Comparison of ENCODE assay signal across 26 cellular contexts in genomic region chr2:81403508-81403907, GRCh38.
"Had no signal": no experiment of that assay in that cellular context is flagged by ENCODE, and none has a peak within 500 bp of the region (broad histone marks: within the 10 kb centered on the region; RNA-seq: fewer than 3 reads in every experiment).

No MANE protein-coding gene starts in this region.

- ATAC-seq: esophagus mucosa, gastrocnemius medialis, heart right ventricle, left cardiac atrium, left lung, left ventricle myocardium superior, lower lobe of right lung, mucosa of descending colon had no signal

- H3K4me3 ChIP-seq: colonic mucosa, esophagus squamous epithelium, gastrocnemius medialis, heart right ventricle, left lung, lower lobe of right lung, mucosa of descending colon had no signal

- H3K27ac ChIP-seq: colonic mucosa, epithelial cell of prostate, esophagus squamous epithelium, gastrocnemius medialis, heart right ventricle, left lung, lower lobe of right lung had no signal

- H3K4me1 Mint-ChIP-seq: mesothelial cell of epicardium, naive B cell had no signal

- H3K9me3 Mint-ChIP-seq: mesothelial cell of epicardium had no signal

- H3K4me1 ChIP-seq: colonic mucosa, esophagus squamous epithelium, gastrocnemius medialis, heart right ventricle, left lung, lower lobe of right lung had no signal

- H3K27me3 ChIP-seq: colonic mucosa, esophagus squamous epithelium, gastrocnemius medialis, heart right ventricle, left lung had no signal

- H3K36me3 Mint-ChIP-seq: mesothelial cell of epicardium, naive B cell had no signal

- H3K27ac Mint-ChIP-seq: dendritic cell treated with granulocyte-macrophage colony-stimulating factor and Interleukin-4, amounts not matched to agents 40 ng/mL and 50 ng/mL, for 4 days; mesothelial cell of epicardium; naive B cell had no signal

- H3K9me3 ChIP-seq: colonic mucosa, gastrocnemius medialis, left lung, lower lobe of right lung, mucosa of descending colon had no signal

- FAIRE-seq: endometrium, islet of Langerhans, keratinocyte had no signal

- H3K36me3 ChIP-seq: colonic mucosa, esophagus squamous epithelium, gastrocnemius medialis, heart right ventricle, left lung, lower lobe of right lung had no signal

- DNase-seq: colonic mucosa; cortex of kidney; effector memory CD4-positive, alpha-beta T cell; erythroblast; esophagus squamous epithelium; foreskin fibroblast; foreskin melanocyte; gastrocnemius medialis; glutamatergic neuron; head of caudate nucleus; heart right ventricle; hippocampal formation; left cardiac atrium; left lung; left ventricle myocardium superior; lower lobe of right lung; mesenchymal stem cell; mucosa of descending colon; naive B cell had no signal

- H3K27me3 Mint-ChIP-seq: dendritic cell treated with granulocyte-macrophage colony-stimulating factor and Interleukin-4, amounts not matched to agents 40 ng/mL and 50 ng/mL, for 4 days; naive B cell had no signal

- H3K4me3 Mint-ChIP-seq: dendritic cell treated with granulocyte-macrophage colony-stimulating factor and Interleukin-4, amounts not matched to agents 40 ng/mL and 50 ng/mL, for 4 days; mesothelial cell of epicardium; naive B cell had no signal
